15 cellular contexts compared by ENCODE assay signal in genomic region chr17:78043031-78043430, GRCh38.
DNase-seq lines count a peak whose midpoint lies in the region; ATAC-seq and TF ChIP-seq lines count a peak whose summit lies in the region.
"Had no signal": no experiment of that assay in that cellular context is flagged by ENCODE, and none has a peak within 500 bp of the region (broad histone marks: within the 10 kb centered on the region; RNA-seq: fewer than 3 reads in every experiment).

No MANE protein-coding gene starts in this region.

- H3K4me1 Mint-ChIP-seq in stimulated activated naive CD8-positive, alpha-beta T cell treated with anti-CD3 and anti-CD28 coated beads, Interleukin-15, amount 100 ng/mL, for 72 hours: peaks cover 49% of the 10 kb centered on the region

- no peaks in the 10 kb centered on the region for H3K27me3 Mint-ChIP-seq in stimulated activated naive CD8-positive, alpha-beta T cell treated with anti-CD3 and anti-CD28 coated beads, Interleukin-15, amount 100 ng/mL, for 72 hours
- H3K27me3 Mint-ChIP-seq: CD4-positive, alpha-beta T cell had no signal

- H3K4me3 ChIP-seq in left ventricle myocardium inferior: no peak overlapping the region
- H3K4me3 ChIP-seq: BLaER1 treated with 17β-estradiol and CSF1 and Interleukin-3, amounts not matched to agents 10 nM and 100 nM; GM12878 had no signal

- H3K9me3 Mint-ChIP-seq in stimulated activated naive CD8-positive, alpha-beta T cell treated with anti-CD3 and anti-CD28 coated beads, Interleukin-15, amount 100 ng/mL, for 72 hours: peaks cover 4 to 6% of the 10 kb centered on the region in 2 donors
- H3K9me3 Mint-ChIP-seq: CD4-positive, alpha-beta T cell; H9 had no signal

- H3K27ac ChIP-seq in left ventricle myocardium inferior (replicated peaks) (peak overlapping the region; percentile 46), cingulate gyrus (ENCODE audit: low read depth, low read length) (peak overlapping the region; percentile 98), substantia nigra (ENCODE audit: low read depth, low read length, poor library complexity, severe bottlenecking) (peak overlapping the region; percentile 6)
- H3K27ac ChIP-seq: BLaER1 treated with 17β-estradiol and CSF1 and Interleukin-3, amounts not matched to agents 10 nM and 100 nM had no signal

- intact Hi-C loops in left ventricle myocardium inferior (cut with micrococcal nuclease) (no loop called here), left ventricle myocardium superior (cut with micrococcal nuclease) (no loop called here)

- H3K27ac Mint-ChIP-seq in stimulated activated naive CD8-positive, alpha-beta T cell treated with anti-CD3 and anti-CD28 coated beads, Interleukin-15, amount 100 ng/mL, for 72 hours: no peak overlapping the region
- H3K27ac Mint-ChIP-seq: H9 had no signal

- H3K36me3 ChIP-seq in left ventricle myocardium inferior: no peaks in the 10 kb centered on the region

- H3K9me3 ChIP-seq in left ventricle myocardium inferior (replicated peaks): no peaks in the 10 kb centered on the region

- no peak for DNase-seq in left ventricle myocardium inferior
- no peak for DNase-seq in left ventricle myocardium superior
- peak; percentile 58 for DNase-seq in myocyte (ENCODE audit: low read depth)
- no peak for DNase-seq in substantia nigra (lab: John Stamatoyannopoulos, UW)
- no peak for DNase-seq in AG08396 (ENCODE audit: low spot score)
- DNase-seq in stimulated activated naive CD8-positive, alpha-beta T cell treated with anti-CD3 and anti-CD28 coated beads, Interleukin-15, amount 100 ng/mL, for 72 hours: no peak
- DNase-seq: 8988T; CD4-positive, alpha-beta T cell; DMS79; GOT3; H9 had no signal

- H3K27me3 ChIP-seq in left ventricle myocardium inferior (ENCODE audit: low read depth): no peaks in the 10 kb centered on the region
- H3K27me3 ChIP-seq: BLaER1 treated with 17β-estradiol and CSF1 and Interleukin-3, amounts not matched to agents 10 nM and 100 nM had no signal

- H3K4me1 ChIP-seq in left ventricle myocardium inferior: peaks cover 71% of the 10 kb centered on the region

- no peak overlapping the region for H3K4me3 Mint-ChIP-seq in stimulated activated naive CD8-positive, alpha-beta T cell treated with anti-CD3 and anti-CD28 coated beads, Interleukin-15, amount 100 ng/mL, for 72 hours
- H3K4me3 Mint-ChIP-seq: CD4-positive, alpha-beta T cell; H9 had no signal

- no peak for ATAC-seq in left ventricle myocardium superior
- ATAC-seq in GM18867 (IDR thresholded peaks at IDR 0.05; ENCODE audit: unreplicated experiment): no peak
- no peak for ATAC-seq in stimulated activated naive CD8-positive, alpha-beta T cell treated with anti-CD3 and anti-CD28 coated beads, Interleukin-15, amount 100 ng/mL, for 72 hours
- ATAC-seq: GM12878 had no signal

- no peak for TF ChIP-seq CTCF in left ventricle myocardium inferior (IDR thresholded peaks at IDR 0.05; ENCODE audit: borderline replicate concordance)

Comparison
In these comparisons a context has a peak if more than half of its experiments do, and no peak if none do; other contexts are left out.
1. H3K27ac ChIP-seq: peak in every context shown above with its lines; median percentile 98 in cingulate gyrus; 46 in left ventricle myocardium inferior; 6 in substantia nigra.